23 cellular contexts compared by ENCODE assay signal in the genomic region with DNA sequence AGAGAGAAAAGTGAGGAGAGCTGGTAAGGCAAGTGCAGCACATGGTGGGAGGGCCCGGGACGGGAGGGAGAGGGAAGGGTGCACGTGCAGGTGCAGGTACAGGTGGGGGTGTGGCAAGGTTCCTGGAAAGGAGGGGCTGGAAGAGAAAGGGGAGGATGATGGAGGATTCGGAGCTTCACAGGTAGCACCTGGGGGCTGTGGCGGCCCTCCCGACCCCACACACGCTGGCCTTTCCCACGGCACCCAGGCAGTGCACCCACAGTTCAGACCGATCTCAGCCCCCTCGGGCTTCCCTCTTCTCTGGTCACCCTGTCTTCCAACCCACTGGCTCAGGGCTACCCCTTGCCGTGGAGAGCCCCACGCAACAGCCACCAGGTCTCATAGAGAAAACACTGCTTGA.
"Had no signal": no experiment of that assay in that cellular context is flagged by ENCODE, and none has a peak within 500 bp of the region (broad histone marks: within the 10 kb centered on the region; RNA-seq: fewer than 3 reads in every experiment).

No MANE protein-coding gene starts in this region.

- H3K9me3 ChIP-seq: mucosa of descending colon, psoas muscle, testis, tibial artery had no signal

- H3K4me2 ChIP-seq: smooth muscle cell had no signal

- H3K27ac Mint-ChIP-seq: effector memory CD8-positive, alpha-beta T cell; memory B cell; mesothelial cell of epicardium; natural killer cell treated with Interleukin-12 subunit alpha and Interleukin-12 subunit beta and Interleukin-15 and Interleukin-18, amount 100 ng/mL, for 72 hours; type B pancreatic cell had no signal

- H3K4me3 ChIP-seq: coronary artery, lung, mucosa of descending colon, psoas muscle, smooth muscle cell, testis, tibial artery had no signal

- H3K27me3 ChIP-seq: testis had no signal

- DNase-seq: effector memory CD8-positive, alpha-beta T cell; hypothalamus; naive B cell; nucleus accumbens; psoas muscle; stimulated activated CD4-positive, alpha-beta T cell treated with anti-CD3 and anti-CD28 coated beads, Interleukin-12 subunit alpha, Interleukin-12 subunit beta, amount 100 ng/mL, for 4 hours; stimulated activated CD4-positive, alpha-beta T cell treated with anti-CD3 and anti-CD28 coated beads, Interleukin-1b, Interleukin-23, amount 100 ng/mL, for 48 hours; stimulated activated CD4-positive, alpha-beta T cell treated with anti-CD3 and anti-CD28 coated beads, Interleukin-4, amount 100 ng/mL, for 1 hour; stimulated activated CD8-positive, alpha-beta memory T cell treated with anti-CD3 and anti-CD28 coated beads, Interleukin-4, amount 100 ng/mL, for 48 hours; stimulated activated naive CD8-positive, alpha-beta T cell treated with anti-CD3 and anti-CD28 coated beads, Interleukin-15, Interleukin-2, amounts not matched to agents 100 U/mL and 50 U/mL, for 24 hours; substantia nigra; testis; tibial artery had no signal

- H3K4me1 Mint-ChIP-seq: mesothelial cell of epicardium, naive B cell had no signal

- H3K4me3 Mint-ChIP-seq: effector memory CD8-positive, alpha-beta T cell; memory B cell; mesothelial cell of epicardium; natural killer cell treated with Interleukin-12 subunit alpha and Interleukin-12 subunit beta and Interleukin-15 and Interleukin-18, amount 100 ng/mL, for 72 hours; neural crest cell; type B pancreatic cell had no signal

- H3K36me3 Mint-ChIP-seq: memory B cell; mesothelial cell of epicardium; naive B cell; natural killer cell treated with Interleukin-12 subunit alpha and Interleukin-12 subunit beta and Interleukin-15 and Interleukin-18, amount 100 ng/mL, for 72 hours; type B pancreatic cell had no signal

- H3K27ac ChIP-seq: coronary artery, psoas muscle, testis, tibial artery had no signal

- H3K36me3 ChIP-seq: tibial artery had no signal

- H3K9me3 Mint-ChIP-seq: effector memory CD8-positive, alpha-beta T cell; memory B cell; mesothelial cell of epicardium; naive B cell; natural killer cell treated with Interleukin-12 subunit alpha and Interleukin-12 subunit beta and Interleukin-15 and Interleukin-18, amount 100 ng/mL, for 72 hours; neural crest cell; type B pancreatic cell had no signal

- H3K27me3 Mint-ChIP-seq: effector memory CD8-positive, alpha-beta T cell; natural killer cell treated with Interleukin-12 subunit alpha and Interleukin-12 subunit beta and Interleukin-15 and Interleukin-18, amount 100 ng/mL, for 72 hours; type B pancreatic cell had no signal

- ATAC-seq: effector memory CD8-positive, alpha-beta T cell; mucosa of descending colon; natural killer cell treated with Interleukin-12 subunit alpha and Interleukin-12 subunit beta and Interleukin-15 and Interleukin-18, amount 100 ng/mL, for 72 hours; psoas muscle; sciatic nerve; stimulated activated naive CD8-positive, alpha-beta T cell treated with anti-CD3 and anti-CD28 coated beads, Interleukin-15, Interleukin-2, amounts not matched to agents 100 U/mL and 50 U/mL, for 24 hours had no signal
